Comparison of ENCODE assay signal across 20 cellular contexts in genomic region chr17:29949708-29950107, GRCh38. TPM values are rescaled to one million over a fixed set of nuclear protein-coding genes. Genes with fewer than 3 reads are reported as not detected.
DNase-seq lines count a peak whose midpoint lies in the region; ATAC-seq and TF ChIP-seq lines count a peak whose summit lies in the region.
"Had no signal": no experiment of that assay in that cellular context is flagged by ENCODE, and none has a peak within 500 bp of the region (broad histone marks: within the 10 kb centered on the region; RNA-seq: fewer than 3 reads in every experiment).

No MANE protein-coding gene starts in this region.

- no peaks in the 10 kb centered on the region for H3K27me3 ChIP-seq in BLaER1
- no peaks in the 10 kb centered on the region for H3K27me3 ChIP-seq in gastrocnemius medialis
- H3K27me3 ChIP-seq: gastroesophageal sphincter, ovary, sigmoid colon, vagina had no signal

- TF ChIP-seq POLR2A in gastrocnemius medialis (IDR thresholded peaks at IDR 0.05), result no peak

- POLR2A ChIA-PET in HEK293 (lab: Yijun Ruan, JAX) (no interaction called here), activated B cell treated with CpG ODN at 0.5 μM for 24 hours (lab: Charles Lee) (no interaction called here)

- no peak overlapping the region for H3K9ac ChIP-seq in BLaER1

- H3K4me3 ChIP-seq in BLaER1 (no peak overlapping the region), HEK293 (ENCODE audit: low read depth, low read length) (no peak overlapping the region), gastrocnemius medialis (no peak overlapping the region)
- H3K4me3 ChIP-seq: gastroesophageal sphincter, ovary, sigmoid colon, vagina had no signal

- H3K9me3 Mint-ChIP-seq in activated B cell treated with CpG ODN at 0.5 μM for 24 hours, result peaks cover 8% of the 10 kb centered on the region

- H3K27ac ChIP-seq in BLaER1 (no peak overlapping the region), HEK293 (ENCODE audit: extremely low read depth, low read depth, low read length) (no peak overlapping the region), gastrocnemius medialis (no peak overlapping the region)
- H3K27ac ChIP-seq: gastroesophageal sphincter, ovary, sigmoid colon, vagina had no signal

- no peak overlapping the region for H3K4me3 Mint-ChIP-seq in activated B cell treated with CpG ODN at 0.5 μM for 24 hours
- H3K4me3 Mint-ChIP-seq: activated CD8-positive, alpha-beta T cell treated with anti-CD3 and anti-CD28 coated beads, Interleukin-2, amount 10 ng/mL, durations not matched to agents 7 days and 5 days; activated naive CD8-positive, alpha-beta T cell; brain; T-helper 1 cell treated with Interleukin-12 subunit alpha and Interleukin-12 subunit beta and Interleukin-4 antibody, amounts not matched to agents 30 μg/mL and 1 μg/mL, for 36 hours had no signal

- H3K9me3 ChIP-seq in BLaER1 (peaks cover 30% of the 10 kb centered on the region), HEK293 (ENCODE audit: control insufficient read depth, insufficient read depth, low read depth, low read length) (no peaks in the 10 kb centered on the region), gastrocnemius medialis (no peaks in the 10 kb centered on the region)
- H3K9me3 ChIP-seq: gastroesophageal sphincter, ovary, sigmoid colon, vagina had no signal

- peaks cover 41% of the 10 kb centered on the region for H3K4me1 Mint-ChIP-seq in activated B cell treated with CpG ODN at 0.5 μM for 24 hours

- intact Hi-C loops in activated B cell treated with CpG ODN at 0.5 μM for 24 hours (cut with micrococcal nuclease), result no loop called here
- intact Hi-C loops in gastrocnemius medialis (cut with DNase I; ENCODE audit: low total_unique reads), result no loop called here
- intact Hi-C loops in left ventricle myocardium superior (cut with micrococcal nuclease), result no loop called here

- H3K4me1 ChIP-seq in BLaER1 (peaks cover 30% of the 10 kb centered on the region), HEK293 (ENCODE audit: control insufficient read depth, insufficient read depth, low read length) (no peaks in the 10 kb centered on the region), gastrocnemius medialis (no peaks in the 10 kb centered on the region)
- H3K4me1 ChIP-seq: gastroesophageal sphincter, sigmoid colon, vagina had no signal

- H3K36me3 ChIP-seq in BLaER1 (peaks cover 19% of the 10 kb centered on the region), HEK293 (ENCODE audit: control insufficient read depth in 2 of 2, insufficient read depth in 1 of 2, low read length in 2 of 2) (no peaks in the 10 kb centered on the region), gastrocnemius medialis (no peaks in the 10 kb centered on the region)
- H3K36me3 ChIP-seq: gastroesophageal sphincter, ovary, sigmoid colon, vagina had no signal

- TF ChIP-seq CTCF in HEK293 (tag by site-specific recombination; IDR thresholded peaks at IDR 0.05) (no peak), activated B cell treated with CpG ODN at 0.5 μM for 24 hours (IDR thresholded peaks at IDR 0.05) (no peak), gastrocnemius medialis (IDR thresholded peaks at IDR 0.05 in 4 of 5, conservative IDR thresholded peaks at IDR 0.05 in 1 of 5) (no peak)

- peaks cover 11% of the 10 kb centered on the region for H3K36me3 Mint-ChIP-seq in activated B cell treated with CpG ODN at 0.5 μM for 24 hours (ENCODE audit: low read depth)

- CTCF ChIA-PET in HEK293 (lab: Yijun Ruan, JAX) (interaction anchor here (0.6 to 1.5 kb wide), 6 partner anchors 16 to 349 kb away, joined by 3 to 8 read pairs (median 4); no protein-coding TSS in a partner anchor), activated B cell treated with CpG ODN at 0.5 μM for 24 hours (lab: Charles Lee) (interaction anchor here (1.7 kb wide), 1 partner anchor 18 kb away, joined by 14 read pairs; no protein-coding TSS in a partner anchor)

- H3K4me2 ChIP-seq in BLaER1, result peak overlapping the region; percentile 12; the same call in 1 of the 2 replicates

- peak overlapping the region; percentile 1 for H3K27ac Mint-ChIP-seq in activated B cell treated with CpG ODN at 0.5 μM for 24 hours
- H3K27ac Mint-ChIP-seq: activated CD8-positive, alpha-beta T cell treated with anti-CD3 and anti-CD28 coated beads, Interleukin-2, amount 10 ng/mL, durations not matched to agents 7 days and 5 days; activated naive CD8-positive, alpha-beta T cell; T-helper 1 cell treated with Interleukin-12 subunit alpha and Interleukin-12 subunit beta and Interleukin-4 antibody, amounts not matched to agents 30 μg/mL and 1 μg/mL, for 36 hours had no signal

- no peaks in the 10 kb centered on the region for H3K27me3 Mint-ChIP-seq in activated B cell treated with CpG ODN at 0.5 μM for 24 hours
- H3K27me3 Mint-ChIP-seq: activated naive CD8-positive, alpha-beta T cell had no signal

- ATAC-seq in activated B cell treated with CpG ODN at 0.5 μM for 24 hours (ENCODE audit: low read depth) (no peak), gastrocnemius medialis (no peak), left ventricle myocardium superior (no peak)
- ATAC-seq: activated CD8-positive, alpha-beta T cell treated with anti-CD3 and anti-CD28 coated beads, Interleukin-2, amount 10 ng/mL, durations not matched to agents 7 days and 5 days; gastroesophageal sphincter had no signal

- in situ Hi-C loops in gastrocnemius medialis (cut with MboI; ENCODE audit: low sequenced_read_pairs in 4 of 4), result loop anchor here (25.0 kb wide), 3 partner anchors 337 to 387 kb away; partner anchors contain the start of genes CORO6 (in 2 of the 4), ABHD15 (in 1 of the 4), ANKRD13B (in 1 of the 4) and GIT1 (in 1 of the 4)

- peak; percentile 68 for DNase-seq in NCI-H345 (lab: John Stamatoyannopoulos, UW)
- DNase-seq in activated B cell treated with CpG ODN at 0.5 μM for 24 hours, result no peak
- no peak for DNase-seq in NCI-H446 treated with DMSO at 0.1 percent for 48 hours (lab: John Stamatoyannopoulos, UW)
- no peak for DNase-seq in gastrocnemius medialis
- DNase-seq in left ventricle myocardium superior, result no peak
- DNase-seq in AG20443 (ENCODE audit: low spot score), result no peak
- DNase-seq: activated CD8-positive, alpha-beta T cell treated with anti-CD3 and anti-CD28 coated beads, Interleukin-2, amount 10 ng/mL, durations not matched to agents 7 days and 5 days; KG1; NCI-H1105; NK-92 treated with Interleukin-12 subunit alpha and Interleukin-12 subunit beta, amount 100 ng/mL, for 24 hours; ovary; sigmoid colon; stimulated activated CD4-positive, alpha-beta T cell treated with anti-CD3 and anti-CD28 coated beads, Interleukin-1b, Interleukin-23, amount 100 ng/mL, for 48 hours had no signal

- no peaks in the 10 kb centered on the region for H4K20me1 ChIP-seq in BLaER1

TF ChIP-seq in HEK293, 187 proteins besides CTCF, POLR2A, EP300 and RAD21:
- TF ChIP-seq ZNF133 (tag by site-specific recombination; IDR thresholded peaks at IDR 0.05) (peak; percentile 84), ZNF791 (tag by site-specific recombination; IDR thresholded peaks at IDR 0.05) (no peak), ZNF548 (tag by site-specific recombination; IDR thresholded peaks at IDR 0.05) (no peak)

RNA-seq across cellular contexts. Expression of gene EFCAB5, which starts 8.3 kb away (rescaled TPM):
- total RNA-seq in activated B cell treated with CpG ODN at 0.5 μM for 24 hours (1.9 TPM in 2 replicates), gastrocnemius medialis (under 1 TPM in 2 of 4 donors, not detected in 2; 0.04 to 0.36 TPM), left ventricle myocardium superior (0.35 TPM)
- total RNA-seq: vagina had no signal

RNA-seq across cellular contexts. Expression of gene SSH2, which starts 19.7 kb away (rescaled TPM):
- total RNA-seq in activated B cell treated with CpG ODN at 0.5 μM for 24 hours (80.1 and 95.7 TPM in 2 replicates), gastrocnemius medialis (100 to 1,000 TPM; 140 to 241 (median 172) TPM), left ventricle myocardium superior (36.8 TPM)
